9 cellular contexts compared by ENCODE assay signal in the genomic region with DNA sequence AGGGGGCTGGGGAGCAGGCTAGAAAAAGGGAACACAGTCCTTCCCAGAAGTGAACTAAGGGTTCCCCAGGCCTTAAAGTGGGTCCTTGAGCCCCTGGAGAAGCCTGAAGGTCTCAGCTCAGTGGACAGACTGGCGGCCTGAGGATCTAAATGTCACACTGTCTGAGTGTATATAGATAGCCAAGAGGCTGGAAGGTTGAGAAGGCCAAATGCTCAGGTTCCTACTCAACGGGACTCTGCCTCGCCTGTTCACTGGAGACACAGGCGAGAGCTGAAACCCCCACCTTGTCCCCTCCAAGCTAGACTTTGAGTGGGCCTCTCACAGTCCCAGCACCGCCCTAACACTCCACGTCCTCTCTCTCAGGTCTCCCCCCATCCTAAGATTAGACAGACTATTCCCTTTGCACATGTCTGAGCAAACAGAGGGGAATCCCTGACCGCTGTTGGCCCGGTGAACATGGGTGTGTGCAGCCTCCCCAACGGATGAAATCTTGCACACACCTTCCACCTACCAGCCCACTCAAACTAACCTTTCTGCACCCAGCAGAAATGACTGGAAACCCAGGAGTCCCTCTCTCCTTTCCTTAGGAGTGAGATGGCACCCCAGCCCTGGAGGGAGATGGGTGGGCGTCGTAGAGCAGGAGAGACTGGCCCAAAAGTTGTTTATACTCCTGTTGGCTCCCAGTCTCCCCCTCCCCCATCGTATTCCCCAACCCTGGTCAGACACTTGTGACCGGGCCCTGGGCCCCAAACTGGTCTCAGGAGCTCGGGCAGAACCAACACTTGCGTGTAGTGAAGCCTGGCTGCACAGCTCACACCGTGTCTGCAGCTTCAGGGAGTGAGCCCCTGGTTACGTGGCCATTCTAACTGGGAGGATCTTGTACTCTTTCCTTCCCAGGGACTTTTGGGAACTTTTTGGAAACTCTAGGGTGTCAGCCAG. TPM values are rescaled to one million over a fixed set of nuclear protein-coding genes. Genes with fewer than 3 reads are reported as not detected.
DNase-seq lines count a peak whose midpoint lies in the region; ATAC-seq, FAIRE-seq and TF ChIP-seq lines count a peak whose summit lies in the region.
"Had no signal": no experiment of that assay in that cellular context is flagged by ENCODE, and none has a peak within 500 bp of the region (broad histone marks: within the 10 kb centered on the region; RNA-seq: fewer than 3 reads in every experiment).

No MANE protein-coding gene starts in this region.

- H3K4me3 ChIP-seq in A549: peak overlapping the region; percentile 63
- peak overlapping the region; percentile 64; the same call in 1 of the 2 replicates for H3K4me3 ChIP-seq in PC-9
- peak overlapping the region; percentile 93 for H3K4me3 ChIP-seq in fibroblast of the aortic adventitia (ENCODE audit: low read depth, low read length)
- H3K4me3 ChIP-seq in neural cell (ENCODE audit: low read length): peak overlapping the region; percentile 72

- H3K27me3 ChIP-seq in PC-9 (ENCODE audit: insufficient read depth, low read depth) (0 out of 2 replicates have a peak, but pooled peaks cover 7% of the 10 kb centered on the region), neural cell (ENCODE audit: insufficient read depth, low read depth, low read length) (peaks cover 7% of the 10 kb centered on the region)

- no peak for TF ChIP-seq EP300 in A549 (IDR thresholded peaks at IDR 0.05)
- no peak for TF ChIP-seq EP300 in neural cell (conservative IDR thresholded peaks at IDR 0.05; ENCODE audit: poor library complexity, severe bottlenecking)

- H3K36me3 ChIP-seq in PC-9 (ENCODE audit: low read depth) (no peaks in the 10 kb centered on the region), neural cell (ENCODE audit: insufficient read depth, low read length) (no peaks in the 10 kb centered on the region)

- ATAC-seq in A549: peak in 1 of 2 experiments; percentile 2; a peak in 2 of 6 replicates

- no peak for DNase-seq in A549 (ENCODE audit: low read depth in 1 of 2, low spot score in 1 of 2)
- DNase-seq in PC-9: no peak
- DNase-seq in fibroblast of the aortic adventitia (ENCODE audit: low read depth): peak; percentile 56
- DNase-seq in GM19239 (ENCODE audit: insufficient read length, low spot score): no peak
- no peak for DNase-seq in activated CD8-positive, alpha-beta memory T cell treated with anti-CD3 and anti-CD28 coated beads for 24 hours
- no peak for DNase-seq in NCI-H226
- DNase-seq in activated naive CD4-positive, alpha-beta T cell (lab: John Stamatoyannopoulos, UW): no peak
- DNase-seq: NCI-H2171 had no signal

- 73% methylated on average over 17 of the region's 17 CpGs for WGBS in A549 (ENCODE audit: missing lambda C conversion rate)

- TF ChIP-seq CTCF in A549 (IDR thresholded peaks at IDR 0.05): no peak
- no peak for TF ChIP-seq CTCF in PC-9 (conservative IDR thresholded peaks at IDR 0.05)
- TF ChIP-seq CTCF in fibroblast of the aortic adventitia (IDR thresholded peaks at IDR 0.05; ENCODE audit: insufficient read depth, low read length): no peak
- TF ChIP-seq CTCF in neural cell (IDR thresholded peaks at IDR 0.05; ENCODE audit: poor library complexity, severe bottlenecking): no peak

- H3K27ac ChIP-seq in A549: peak overlapping the region; percentile 79 to 96
- no peak overlapping the region for H3K27ac ChIP-seq in PC-9
- H3K27ac ChIP-seq in neural cell (ENCODE audit: low read length): no peak overlapping the region

- TF ChIP-seq RAD21 in A549 (conservative IDR thresholded peaks at IDR 0.05 in 1 of 2, IDR thresholded peaks at IDR 0.05 in 1 of 2) (no peak), neural cell (conservative IDR thresholded peaks at IDR 0.05) (no peak)

- H3K9ac ChIP-seq in neural cell (ENCODE audit: low read length): no peak overlapping the region

- BruUV-seq in PC-9 (replicated peaks; lab: Mats Ljungman, UMichigan): no TSS peak

- intact Hi-C loops in PC-9 (cut with micrococcal nuclease; ENCODE audit: unreplicated experiment): loop anchor here (5.0 kb wide), 1 partner anchor 127 kb away; no protein-coding TSS in a partner anchor

- no peak overlapping the region for H2AFZ ChIP-seq in PC-9
- H2AFZ ChIP-seq in neural cell (ENCODE audit: low read depth, low read length): no peak overlapping the region

- H3K4me1 ChIP-seq in A549 (peaks cover 72% of the 10 kb centered on the region), PC-9 (replicated peaks; ENCODE audit: insufficient read depth) (peaks cover 9% of the 10 kb centered on the region; the same call in 1 of the 2 replicates)

- TF ChIP-seq POLR2A in A549 (IDR thresholded peaks at IDR 0.05; ENCODE audit: low read length): no peak

- peak overlapping the region; percentile 96 for H3K4me2 ChIP-seq in A549
- peak overlapping the region; percentile 91 for H3K4me2 ChIP-seq in PC-9
- H3K4me2 ChIP-seq in neural cell (ENCODE audit: low read length): peak overlapping the region; percentile 19

- H3K9me2 ChIP-seq in PC-9 (ENCODE audit: insufficient read depth) (no peaks in the 10 kb centered on the region), neural cell (ENCODE audit: insufficient read depth, low read length) (no peaks in the 10 kb centered on the region)

- H3K79me2 ChIP-seq in PC-9 (ENCODE audit: low read depth): 0 out of 2 replicates have a peak, but pooled peaks cover 2% of the 10 kb centered on the region
- peaks cover 15% of the 10 kb centered on the region for H3K79me2 ChIP-seq in neural cell (replicated peaks; ENCODE audit: insufficient read depth, low read length)

- CTCF ChIA-PET in A549 (lab: Yijun Ruan, JAX) (interaction anchor here (1.0 to 6.6 kb wide), 5 partner anchors 9 to 196 kb away, joined by 3 to 40 read pairs (median 5); no protein-coding TSS in a partner anchor), PC-9 (lab: Charles Lee) (no interaction called here)

- FAIRE-seq in A549 (lab: Jason Lieb, UNC) (no peak), GM19239 (lab: Jason Lieb, UNC) (no peak)

- no peaks in the 10 kb centered on the region for H4K20me1 ChIP-seq in PC-9 (ENCODE audit: insufficient read depth)
- no peaks in the 10 kb centered on the region for H4K20me1 ChIP-seq in neural cell (ENCODE audit: insufficient read depth)

- H3F3A ChIP-seq in PC-9 (ENCODE audit: insufficient read depth, low read depth) (no peaks in the 10 kb centered on the region), neural cell (ENCODE audit: insufficient read depth, low read length, poor library complexity, severe bottlenecking) (no peaks in the 10 kb centered on the region)

- POLR2A ChIA-PET in A549 (lab: Yijun Ruan, JAX) (interaction anchor here (1.0 to 2.9 kb wide), 3 partner anchors 15 to 83 kb away, joined by 3 to 18 read pairs (median 3); no protein-coding TSS in a partner anchor), PC-9 (lab: Charles Lee; ENCODE audit: unreplicated experiment) (interaction anchor here (0.5 kb wide), 1 partner anchor 12 kb away, joined by 3 read pairs; no protein-coding TSS in a partner anchor)

- H3K9me3 ChIP-seq in A549: no peaks in the 10 kb centered on the region
- no peaks in the 10 kb centered on the region for H3K9me3 ChIP-seq in PC-9 (ENCODE audit: insufficient read depth, low read depth)
- no peaks in the 10 kb centered on the region for H3K9me3 ChIP-seq in neural cell (ENCODE audit: low read length)

TF ChIP-seq in A549, 52 proteins besides CTCF, POLR2A, EP300 and RAD21:
- TF ChIP-seq RFX5 (IDR thresholded peaks at IDR 0.05) (no peak), JUN (IDR thresholded peaks at IDR 0.05) (0 out of 5 replicates have a peak, but pooled peaks of 1 of the 2 experiments have one; percentile 25)

TF ChIP-seq in neural cell, 6 proteins besides CTCF, POLR2A, EP300 and RAD21:
- TF ChIP-seq TAF1 (IDR thresholded peaks at IDR 0.05; ENCODE audit: low read depth): no peak
- TF ChIP-seq POLR2AphosphoS5 (IDR thresholded peaks at IDR 0.05): no peak
- TF ChIP-seq EZH2 (IDR thresholded peaks at IDR 0.05; ENCODE audit: borderline replicate concordance, insufficient read depth, low read length, poor library complexity, severe bottlenecking): no peak
- no peak for TF ChIP-seq MXI1 (conservative IDR thresholded peaks at IDR 0.05; ENCODE audit: poor library complexity, severe bottlenecking)
- TF ChIP-seq, protein P1, sequence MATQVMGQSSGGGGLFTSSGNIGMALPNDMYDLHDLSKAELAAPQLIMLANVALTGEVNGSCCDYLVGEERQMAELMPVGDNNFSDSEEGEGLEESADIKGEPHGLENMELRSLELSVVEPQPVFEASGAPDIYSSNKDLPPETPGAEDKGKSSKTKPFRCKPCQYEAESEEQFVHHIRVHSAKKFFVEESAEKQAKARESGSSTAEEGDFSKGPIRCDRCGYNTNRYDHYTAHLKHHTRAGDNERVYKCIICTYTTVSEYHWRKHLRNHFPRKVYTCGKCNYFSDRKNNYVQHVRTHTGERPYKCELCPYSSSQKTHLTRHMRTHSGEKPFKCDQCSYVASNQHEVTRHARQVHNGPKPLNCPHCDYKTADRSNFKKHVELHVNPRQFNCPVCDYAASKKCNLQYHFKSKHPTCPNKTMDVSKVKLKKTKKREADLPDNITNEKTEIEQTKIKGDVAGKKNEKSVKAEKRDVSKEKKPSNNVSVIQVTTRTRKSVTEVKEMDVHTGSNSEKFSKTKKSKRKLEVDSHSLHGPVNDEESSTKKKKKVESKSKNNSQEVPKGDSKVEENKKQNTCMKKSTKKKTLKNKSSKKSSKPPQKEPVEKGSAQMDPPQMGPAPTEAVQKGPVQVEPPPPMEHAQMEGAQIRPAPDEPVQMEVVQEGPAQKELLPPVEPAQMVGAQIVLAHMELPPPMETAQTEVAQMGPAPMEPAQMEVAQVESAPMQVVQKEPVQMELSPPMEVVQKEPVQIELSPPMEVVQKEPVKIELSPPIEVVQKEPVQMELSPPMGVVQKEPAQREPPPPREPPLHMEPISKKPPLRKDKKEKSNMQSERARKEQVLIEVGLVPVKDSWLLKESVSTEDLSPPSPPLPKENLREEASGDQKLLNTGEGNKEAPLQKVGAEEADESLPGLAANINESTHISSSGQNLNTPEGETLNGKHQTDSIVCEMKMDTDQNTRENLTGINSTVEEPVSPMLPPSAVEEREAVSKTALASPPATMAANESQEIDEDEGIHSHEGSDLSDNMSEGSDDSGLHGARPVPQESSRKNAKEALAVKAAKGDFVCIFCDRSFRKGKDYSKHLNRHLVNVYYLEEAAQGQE (IDR thresholded peaks at IDR 0.05; ENCODE audit: borderline replicate concordance): no peak
- TF ChIP-seq SMC3 (conservative IDR thresholded peaks at IDR 0.05; ENCODE audit: poor library complexity): no peak
TF ChIP-seq in neural cell: peak in this region for 0.

RNA-seq across cellular contexts. Expression of a gene that starts 1.9 kb away (rescaled TPM):
- 30.0 and 42.9 TPM in 2 replicates for polyA plus RNA-seq in A549 (2011; rRNA removed)
- 67.6 and 81.3 TPM in 2 replicates for polyA plus RNA-seq in A549 (2012; cell fraction: cytosol; rRNA removed)
- polyA plus RNA-seq in A549 (2012; cell fraction: nucleus; rRNA removed): 257 and 275 TPM in 2 replicates
- 64.5 to 99.1 TPM (median 82.4 TPM) in 3 replicates for polyA plus RNA-seq in A549 (2017; fragmentation: RNase III; extraction: RNeasy Plus Mini Kit Qiagen cat#74134 plus additional on column Dnase treatment)
- polyA minus RNA-seq in A549 (2011; rRNA and poly(A)+ RNA removed): 83.0 and 96.8 TPM in 2 replicates
- total RNA-seq in PC-9 (2021): 3.9 and 5.5 TPM in 2 replicates
- total RNA-seq in fibroblast of the aortic adventitia (ENCODE audit: low replicate concordance): 19.7 and 57.8 TPM in 2 replicates
- 37.4 and 50.3 TPM in 2 replicates for polyA plus RNA-seq in neural cell
- 8.8 and 12.3 TPM in 2 replicates for polyA minus RNA-seq in neural cell

Comparison
In these comparisons a context has a peak if more than half of its experiments do, and no peak if none do; other contexts are left out.
1. H3K27ac ChIP-seq: peak in A549 (2 of 2); none in PC-9 (single experiment) and neural cell (single experiment).
2. H3K4me2 ChIP-seq: peak in every context shown above with its lines; median percentile 96 in A549; 91 in PC-9; 19 in neural cell.
3. Peak in every context shown above with its lines, with median percentiles within 50 percentile points of each other: H3K4me3 ChIP-seq.